1 cellular context compared by ENCODE assay signal in the genomic region with DNA sequence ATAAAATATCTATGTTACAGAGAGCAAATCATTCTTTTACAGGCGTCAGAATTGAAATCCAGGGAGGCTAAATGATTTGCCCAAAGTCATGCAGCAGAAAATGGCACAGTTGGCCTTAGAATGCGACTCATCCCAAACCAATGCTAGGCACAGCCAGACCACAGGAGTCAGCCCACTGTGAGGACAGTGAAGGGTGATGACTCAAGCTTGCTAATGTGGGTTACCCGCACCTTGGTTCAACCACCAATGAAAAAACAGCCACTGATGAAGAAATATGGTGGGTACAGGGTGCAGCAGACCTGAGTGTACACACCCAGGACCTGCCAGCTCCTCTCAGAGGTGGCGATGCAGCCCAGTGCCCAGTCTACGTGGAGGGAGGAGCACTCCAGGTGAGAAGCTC.
TF ChIP-seq lines count a peak whose summit lies in the region.

No MANE protein-coding gene starts in this region.

TF ChIP-seq in SK-N-SH, 30 proteins besides CTCF, POLR2A, EP300 and RAD21 (continued from another document):
- TF ChIP-seq, protein P1, sequence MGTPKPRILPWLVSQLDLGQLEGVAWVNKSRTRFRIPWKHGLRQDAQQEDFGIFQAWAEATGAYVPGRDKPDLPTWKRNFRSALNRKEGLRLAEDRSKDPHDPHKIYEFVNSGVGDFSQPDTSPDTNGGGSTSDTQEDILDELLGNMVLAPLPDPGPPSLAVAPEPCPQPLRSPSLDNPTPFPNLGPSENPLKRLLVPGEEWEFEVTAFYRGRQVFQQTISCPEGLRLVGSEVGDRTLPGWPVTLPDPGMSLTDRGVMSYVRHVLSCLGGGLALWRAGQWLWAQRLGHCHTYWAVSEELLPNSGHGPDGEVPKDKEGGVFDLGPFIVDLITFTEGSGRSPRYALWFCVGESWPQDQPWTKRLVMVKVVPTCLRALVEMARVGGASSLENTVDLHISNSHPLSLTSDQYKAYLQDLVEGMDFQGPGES (IDR thresholded peaks at IDR 0.05; ENCODE audit: low read depth, low read length) = no peak
- peak; percentile 65 for TF ChIP-seq TCF12 (IDR thresholded peaks at IDR 0.05)
- TF ChIP-seq POLR2AphosphoS5 (IDR thresholded peaks at IDR 0.05; ENCODE audit: low read depth, low read length) = no peak
- TF ChIP-seq SIN3A (IDR thresholded peaks at IDR 0.05; ENCODE audit: borderline replicate concordance, low read depth, low read length) = no peak
- no peak for TF ChIP-seq CHD2 (IDR thresholded peaks at IDR 0.05; ENCODE audit: low read length, partially characterized antibody)
- no peak for TF ChIP-seq MEF2A (IDR thresholded peaks at IDR 0.05; ENCODE audit: borderline replicate concordance, low read depth)
- no peak for TF ChIP-seq FOXJ3 (CRISPR knock-in tag; IDR thresholded peaks at IDR 0.05)
- TF ChIP-seq GATA2 (CRISPR knock-in tag; IDR thresholded peaks at IDR 0.05) = no peak
- TF ChIP-seq GABPA (IDR thresholded peaks at IDR 0.05; ENCODE audit: low read depth) = no peak
- TF ChIP-seq, protein P2, sequence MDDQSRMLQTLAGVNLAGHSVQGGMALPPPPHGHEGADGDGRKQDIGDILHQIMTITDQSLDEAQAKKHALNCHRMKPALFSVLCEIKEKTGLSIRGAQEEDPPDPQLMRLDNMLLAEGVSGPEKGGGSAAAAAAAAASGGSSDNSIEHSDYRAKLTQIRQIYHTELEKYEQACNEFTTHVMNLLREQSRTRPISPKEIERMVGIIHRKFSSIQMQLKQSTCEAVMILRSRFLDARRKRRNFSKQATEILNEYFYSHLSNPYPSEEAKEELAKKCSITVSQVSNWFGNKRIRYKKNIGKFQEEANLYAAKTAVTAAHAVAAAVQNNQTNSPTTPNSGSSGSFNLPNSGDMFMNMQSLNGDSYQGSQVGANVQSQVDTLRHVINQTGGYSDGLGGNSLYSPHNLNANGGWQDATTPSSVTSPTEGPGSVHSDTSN (IDR thresholded peaks at IDR 0.05) = peak; percentile 57
- no peak for TF ChIP-seq RFX5 (IDR thresholded peaks at IDR 0.05; ENCODE audit: low read length)
- peak; percentile 61; the same call in 1 of the 2 replicates for TF ChIP-seq JUND (IDR thresholded peaks at IDR 0.05)
- no peak for TF ChIP-seq NRF1 (IDR thresholded peaks at IDR 0.05; ENCODE audit: low read depth, low read length)
- no peak for TF ChIP-seq EZH2phosphoT487 (IDR thresholded peaks at IDR 0.05; ENCODE audit: borderline replicate concordance, low read depth)
- TF ChIP-seq FOXM1 (IDR thresholded peaks at IDR 0.05; ENCODE audit: low read depth) = no peak
- TF ChIP-seq, protein P3, sequence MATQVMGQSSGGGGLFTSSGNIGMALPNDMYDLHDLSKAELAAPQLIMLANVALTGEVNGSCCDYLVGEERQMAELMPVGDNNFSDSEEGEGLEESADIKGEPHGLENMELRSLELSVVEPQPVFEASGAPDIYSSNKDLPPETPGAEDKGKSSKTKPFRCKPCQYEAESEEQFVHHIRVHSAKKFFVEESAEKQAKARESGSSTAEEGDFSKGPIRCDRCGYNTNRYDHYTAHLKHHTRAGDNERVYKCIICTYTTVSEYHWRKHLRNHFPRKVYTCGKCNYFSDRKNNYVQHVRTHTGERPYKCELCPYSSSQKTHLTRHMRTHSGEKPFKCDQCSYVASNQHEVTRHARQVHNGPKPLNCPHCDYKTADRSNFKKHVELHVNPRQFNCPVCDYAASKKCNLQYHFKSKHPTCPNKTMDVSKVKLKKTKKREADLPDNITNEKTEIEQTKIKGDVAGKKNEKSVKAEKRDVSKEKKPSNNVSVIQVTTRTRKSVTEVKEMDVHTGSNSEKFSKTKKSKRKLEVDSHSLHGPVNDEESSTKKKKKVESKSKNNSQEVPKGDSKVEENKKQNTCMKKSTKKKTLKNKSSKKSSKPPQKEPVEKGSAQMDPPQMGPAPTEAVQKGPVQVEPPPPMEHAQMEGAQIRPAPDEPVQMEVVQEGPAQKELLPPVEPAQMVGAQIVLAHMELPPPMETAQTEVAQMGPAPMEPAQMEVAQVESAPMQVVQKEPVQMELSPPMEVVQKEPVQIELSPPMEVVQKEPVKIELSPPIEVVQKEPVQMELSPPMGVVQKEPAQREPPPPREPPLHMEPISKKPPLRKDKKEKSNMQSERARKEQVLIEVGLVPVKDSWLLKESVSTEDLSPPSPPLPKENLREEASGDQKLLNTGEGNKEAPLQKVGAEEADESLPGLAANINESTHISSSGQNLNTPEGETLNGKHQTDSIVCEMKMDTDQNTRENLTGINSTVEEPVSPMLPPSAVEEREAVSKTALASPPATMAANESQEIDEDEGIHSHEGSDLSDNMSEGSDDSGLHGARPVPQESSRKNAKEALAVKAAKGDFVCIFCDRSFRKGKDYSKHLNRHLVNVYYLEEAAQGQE (IDR thresholded peaks at IDR 0.05; ENCODE audit: low read depth, low read length) = no peak
- TF ChIP-seq FOSL2 (IDR thresholded peaks at IDR 0.05; ENCODE audit: borderline replicate concordance, low read depth) = peak; percentile 77
- peak; percentile 43; the same call in 1 of the 2 replicates for TF ChIP-seq NFIC (IDR thresholded peaks at IDR 0.05; ENCODE audit: borderline replicate concordance)
- TF ChIP-seq, protein P4, sequence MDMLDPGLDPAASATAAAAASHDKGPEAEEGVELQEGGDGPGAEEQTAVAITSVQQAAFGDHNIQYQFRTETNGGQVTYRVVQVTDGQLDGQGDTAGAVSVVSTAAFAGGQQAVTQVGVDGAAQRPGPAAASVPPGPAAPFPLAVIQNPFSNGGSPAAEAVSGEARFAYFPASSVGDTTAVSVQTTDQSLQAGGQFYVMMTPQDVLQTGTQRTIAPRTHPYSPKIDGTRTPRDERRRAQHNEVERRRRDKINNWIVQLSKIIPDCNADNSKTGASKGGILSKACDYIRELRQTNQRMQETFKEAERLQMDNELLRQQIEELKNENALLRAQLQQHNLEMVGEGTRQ (IDR thresholded peaks at IDR 0.05; ENCODE audit: borderline replicate concordance, low read depth, low read length) = no peak
- no peak for TF ChIP-seq YY1 (IDR thresholded peaks at IDR 0.05; ENCODE audit: low read depth)
- TF ChIP-seq TAF1 (IDR thresholded peaks at IDR 0.05; ENCODE audit: borderline replicate concordance, low read depth, low read length) = no peak
- no peak for TF ChIP-seq ELF1 (IDR thresholded peaks at IDR 0.05)
